ENCODE assay signal across 1 cellular context in the genomic region with DNA sequence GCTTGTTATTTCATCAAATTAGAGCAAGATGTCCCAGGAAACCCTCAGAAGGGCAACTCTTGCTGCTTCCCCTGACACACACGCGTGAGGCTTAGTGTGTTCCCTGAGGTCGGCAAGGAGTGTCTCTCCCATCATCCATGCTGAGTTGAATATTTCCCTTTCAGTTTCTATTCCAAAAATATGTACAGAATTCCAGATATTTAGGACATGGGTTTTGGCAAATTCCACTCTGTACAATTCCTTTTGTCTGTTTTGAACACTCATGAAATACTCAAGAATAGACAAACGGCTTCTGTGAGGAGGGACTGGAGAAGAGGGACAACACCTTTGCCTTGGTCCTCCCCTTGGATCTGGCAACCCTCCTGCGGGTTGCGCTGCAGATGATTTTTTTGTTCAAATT.
TF ChIP-seq lines count a peak whose summit lies in the region.

No MANE protein-coding gene starts in this region.

TF ChIP-seq in WTC11, 78 proteins besides CTCF, POLR2A, EP300 and RAD21 (continued from another document):
- TF ChIP-seq ATF3 (CRISPR knock-in tag; conservative IDR thresholded peaks at IDR 0.05), result no peak
